23 cellular contexts compared by ENCODE assay signal in the genomic region with DNA sequence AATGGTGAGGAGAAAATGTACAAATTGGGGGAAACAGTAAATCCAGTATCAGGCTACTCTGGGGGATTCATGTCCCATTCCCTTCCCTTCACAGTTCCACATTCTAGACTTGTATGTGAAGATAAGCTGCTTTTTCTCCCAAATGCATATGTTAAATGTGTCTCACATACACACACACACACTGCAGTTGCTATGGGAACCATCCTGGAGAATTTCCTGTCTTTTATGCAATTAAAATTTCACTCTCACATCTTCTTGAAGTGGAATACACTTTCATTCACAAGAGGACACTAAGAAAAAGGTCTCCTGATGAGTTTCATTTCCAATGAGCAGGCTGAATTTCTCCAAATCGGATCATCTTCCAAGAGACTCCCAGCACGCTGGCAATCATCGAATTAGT.
"Had no signal": no experiment of that assay in that cellular context is flagged by ENCODE, and none has a peak within 500 bp of the region (broad histone marks: within the 10 kb centered on the region; RNA-seq: fewer than 3 reads in every experiment).

No MANE protein-coding gene starts in this region.

- H3K27ac ChIP-seq: adrenal gland, breast epithelium, Peyer's patch, SJSA1 had no signal

- ATAC-seq: activated CD4-positive, CD25-positive, alpha-beta regulatory T cell treated with anti-CD3 and anti-CD28 coated beads, Interleukin-2, amount 50 U/mL, for 24 hours; activated CD8-positive, alpha-beta T cell treated with anti-CD3 and anti-CD28 coated beads, Interleukin-2, amount 10 ng/mL, durations not matched to agents 7 days and 5 days had no signal

- DNase-seq: activated CD4-positive, alpha-beta T cell treated with anti-CD3 and anti-CD28 coated beads for 4 hours; activated CD4-positive, alpha-beta T cell treated with anti-CD3 and anti-CD28 coated beads, Interleukin-2, amount 50 U/mL, for 4 hours; activated CD8-positive, alpha-beta memory T cell treated with anti-CD3 and anti-CD28 coated beads, Interleukin-2, amount 50 U/mL, for 48 hours; activated CD8-positive, alpha-beta T cell treated with anti-CD3 and anti-CD28 coated beads, Interleukin-2, amount 10 ng/mL, durations not matched to agents 7 days and 5 days; activated naive CD4-positive, alpha-beta T cell treated with anti-CD3 and anti-CD28 coated beads, Interleukin-2, amount 50 U/mL, for 16 hours; activated naive CD8-positive, alpha-beta T cell treated with anti-CD3 and anti-CD28 coated beads, Interleukin-2, amount 10 ng/mL, durations not matched to agents 7 days and 5 days; activated T-cell treated with anti-CD3 and anti-CD28 coated beads, Interleukin-2, amount 50 U/mL, for 1 hour; adrenal gland; Karpas-422; MM.1S; NCI-H1105 treated with DMSO at 0.1 percent for 48 hours; NCI-H1436 treated with DMSO at 0.1 percent for 48 hours; NCI-H2029; NCI-H2107; NCI-H510A treated with DMSO at 0.1 percent for 48 hours; NCI-H774; NK-92 treated with Interleukin-12 subunit alpha and Interleukin-12 subunit beta, amount 100 ng/mL, for 24 hours; OCI-M1; Peyer's patch; SHP77 had no signal

- H3K4me3 ChIP-seq: adrenal gland, breast epithelium, Peyer's patch, SJSA1 had no signal

- H3K36me3 ChIP-seq: adrenal gland, breast epithelium, Peyer's patch, SJSA1 had no signal

- H3K9me3 ChIP-seq: adrenal gland, breast epithelium, Peyer's patch had no signal

- H3K4me1 ChIP-seq: adrenal gland, breast epithelium, Peyer's patch, SJSA1 had no signal

- H3K27me3 ChIP-seq: adrenal gland, breast epithelium, Peyer's patch, SJSA1 had no signal
